ENCODE assay signal across 8 cellular contexts in genomic region chr2:26144953-26145680, GRCh38. TPM values are rescaled to one million over a fixed set of nuclear protein-coding genes. Genes with fewer than 3 reads are reported as not detected.
DNase-seq lines count a peak whose midpoint lies in the region; ATAC-seq and TF ChIP-seq lines count a peak whose summit lies in the region.

No MANE protein-coding gene starts in this region.

- H3K9ac ChIP-seq in parathyroid adenoma, result no peak overlapping the region

- H2AFZ ChIP-seq in parathyroid adenoma, result no peak overlapping the region

- H3K36me3 ChIP-seq in RWPE2 (ENCODE audit: low read depth) (no peaks in the 10 kb centered on the region), parathyroid adenoma (ENCODE audit: control insufficient read depth, insufficient read depth, low read length) (no peaks in the 10 kb centered on the region), upper lobe of left lung (no peaks in the 10 kb centered on the region)

- H3K9me3 ChIP-seq in RWPE2 (ENCODE audit: severe bottlenecking), result no peaks in the 10 kb centered on the region
- H3K9me3 ChIP-seq in parathyroid adenoma (ENCODE audit: control insufficient read depth, low read length), result no peaks in the 10 kb centered on the region
- H3K9me3 ChIP-seq in upper lobe of left lung, result no peaks in the 10 kb centered on the region

- H3K4me1 ChIP-seq in RWPE2 (ENCODE audit: insufficient read depth, poor library complexity, severe bottlenecking), result no peaks in the 10 kb centered on the region
- H3K4me1 ChIP-seq in parathyroid adenoma, result no peaks in the 10 kb centered on the region
- peaks cover 3 to 17% (median 10%) of the 10 kb centered on the region in 4 donors for H3K4me1 ChIP-seq in upper lobe of left lung

- H3K27me3 ChIP-seq in RWPE2 (ENCODE audit: insufficient read depth, poor library complexity, severe bottlenecking), result no peaks in the 10 kb centered on the region
- H3K27me3 ChIP-seq in parathyroid adenoma (ENCODE audit: control insufficient read depth, insufficient read depth, low read length), result no peaks in the 10 kb centered on the region
- H3K27me3 ChIP-seq in upper lobe of left lung, result no peaks in the 10 kb centered on the region

- WGBS in upper lobe of left lung, 2 donors, result 23 to 24% methylated on average over 11 of the region's 11 CpGs

- in situ Hi-C loops in KBM-7 (cut with MboI; ENCODE audit: low pct_unique_long_range_greater_than_20kb, low sequenced_read_pairs), result no loop called here

- H3K4me3 ChIP-seq in RWPE2 (ENCODE audit: severe bottlenecking) (no peak overlapping the region), parathyroid adenoma (ENCODE audit: low read depth, low read length) (no peak overlapping the region), upper lobe of left lung (no peak overlapping the region)

- no peak overlapping the region for H3K4me2 ChIP-seq in parathyroid adenoma (ENCODE audit: low read length)

- no peaks in the 10 kb centered on the region for H3K79me2 ChIP-seq in parathyroid adenoma

- no peak for TF ChIP-seq EP300 in upper lobe of left lung (IDR thresholded peaks at IDR 0.05)

- H3K27ac ChIP-seq in RWPE2 (ENCODE audit: poor library complexity, severe bottlenecking) (no peak overlapping the region), parathyroid adenoma (no peak overlapping the region), upper lobe of left lung (no peak overlapping the region)

- no peak for TF ChIP-seq POLR2A in upper lobe of left lung (IDR thresholded peaks at IDR 0.05)

- TF ChIP-seq CTCF in RWPE2 (IDR thresholded peaks at IDR 0.05; ENCODE audit: poor library complexity, severe bottlenecking) (peak; percentile 88), parathyroid adenoma (IDR thresholded peaks at IDR 0.05) (peak; percentile 84), upper lobe of left lung (IDR thresholded peaks at IDR 0.05) (peak; percentile 53 to 80 (median 70))

- DNase-seq in DMS153 (lab: John Stamatoyannopoulos, UW) (peak; percentile 51), KBM-7 (peak; percentile 88), RWPE2 (ENCODE audit: low spot score) (no peak), glomerular visceral epithelial cell (ENCODE audit: extremely low spot score) (peak; percentile 63), upper lobe of left lung (peak in 1 of 2 donors; percentile 60)
- DNase-seq in activated naive CD4-positive, alpha-beta T cell (lab: John Stamatoyannopoulos, UW), result peak in 3 of 4 experiments; percentile 4 to 40 (median 22)

- ATAC-seq in RWPE2 (ENCODE audit: low read depth) (peak; percentile 53; the same call in 2 of the 3 replicates), upper lobe of left lung (ENCODE audit: low FRiP score in 2 of 2) (peak; percentile 67 to 91), GM21390 (IDR thresholded peaks at IDR 0.05; ENCODE audit: unreplicated experiment) (no peak)

RNA-seq across cellular contexts. Expression of gene GAREM2, which starts 27.8 kb away (rescaled TPM):
- 1 to 10 TPM in 1 of 6 donors, under 1 TPM in 4, not detected in 1; 0.22 to 2.6 (median 0.49) TPM for total RNA-seq in upper lobe of left lung
